18 cellular contexts compared by ENCODE assay signal in the genomic region with DNA sequence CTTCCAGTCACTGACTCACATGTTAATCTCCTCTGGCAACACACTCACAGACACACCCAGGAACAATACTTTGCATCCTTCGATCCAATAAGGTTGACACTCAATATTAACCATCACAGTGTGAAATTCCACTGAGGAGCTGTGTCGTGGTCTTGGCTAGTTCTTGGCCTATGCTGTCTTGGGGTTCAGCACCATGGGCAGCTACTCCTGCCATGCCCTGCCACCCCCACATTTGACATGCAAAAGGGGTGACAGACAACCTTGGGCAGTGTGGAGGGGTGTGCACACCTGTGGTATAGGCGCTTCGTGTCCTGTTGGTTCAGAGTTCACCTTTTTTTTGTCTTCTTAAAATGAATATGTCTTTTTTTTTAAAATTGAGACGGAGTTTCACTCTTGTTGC.
"Had no signal": no experiment of that assay in that cellular context is flagged by ENCODE, and none has a peak within 500 bp of the region (broad histone marks: within the 10 kb centered on the region; RNA-seq: fewer than 3 reads in every experiment).

No MANE protein-coding gene starts in this region.

- H3K27ac ChIP-seq: adrenal gland, esophagus squamous epithelium, hepatocyte, lower lobe of right lung had no signal

- H3K4me3 ChIP-seq: adrenal gland, esophagus squamous epithelium, hepatocyte, lower lobe of right lung had no signal

- H3K36me3 ChIP-seq: adrenal gland, esophagus squamous epithelium, lower lobe of right lung had no signal

- ATAC-seq: activated CD4-positive, CD25-positive, alpha-beta regulatory T cell treated with anti-CD3 and anti-CD28 coated beads, Interleukin-2, amount 50 U/mL, for 24 hours; left cardiac atrium; lower lobe of right lung; natural killer cell had no signal

- H3K4me2 ChIP-seq: hepatocyte had no signal

- FAIRE-seq: endothelial cell of umbilical vein, islet of Langerhans had no signal

- H2AFZ ChIP-seq: hepatocyte had no signal

- H3K9me3 ChIP-seq: adrenal gland, esophagus squamous epithelium, lower lobe of right lung had no signal

- H3K4me1 ChIP-seq: adrenal gland, lower lobe of right lung had no signal

- DNase-seq: activated CD4-positive, alpha-beta T cell treated with anti-CD3 and anti-CD28 coated beads, Interleukin-2, amount 10 ng/mL, durations not matched to agents 7 days and 5 days; activated CD8-positive, alpha-beta memory T cell treated with anti-CD3 and anti-CD28 coated beads, Interleukin-2, amount 50 U/mL, for 4 hours; activated effector memory CD4-positive, alpha-beta T cell treated with anti-CD3 and anti-CD28 coated beads, Interleukin-2, amount 50 U/mL, for 16 hours; activated T-cell treated with anti-CD3 and anti-CD28 coated beads, Interleukin-2, amount 50 U/mL, for 48 hours; adrenal gland; effector CD4-positive, alpha-beta T cell; esophagus squamous epithelium; left cardiac atrium; lower lobe of right lung; natural killer cell; posterior cingulate gyrus; stimulated activated CD8-positive, alpha-beta memory T cell treated with anti-CD3 and anti-CD28 coated beads, Interleukin-4, amount 100 ng/mL, for 48 hours; stimulated activated naive CD4-positive, alpha-beta T cell; T-helper 9 cell had no signal

- H3K27me3 ChIP-seq: adrenal gland, esophagus squamous epithelium, hepatocyte had no signal
